ENCODE assay signal across 1 cellular context in the genomic region with DNA sequence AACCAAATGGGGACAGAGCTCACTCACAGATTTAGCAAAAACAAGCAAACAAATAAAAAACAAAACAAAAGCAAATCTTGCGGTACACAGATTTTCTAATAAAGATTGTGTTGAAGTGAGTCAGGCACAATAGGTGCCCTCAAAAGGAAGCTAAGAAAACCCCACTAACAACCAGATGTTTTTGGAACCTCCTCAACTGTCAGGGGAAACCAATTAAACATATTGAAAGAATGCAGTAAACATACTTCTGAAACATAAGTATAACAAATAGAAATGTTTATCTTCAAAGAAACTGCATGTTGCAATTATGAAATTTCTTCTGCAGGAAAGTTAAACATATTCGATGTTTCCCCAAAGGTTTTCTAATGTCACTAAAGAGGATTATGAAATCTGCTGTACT.
TF ChIP-seq lines count a peak whose summit lies in the region.

No MANE protein-coding gene starts in this region.

TF ChIP-seq in SK-N-SH treated with all-trans-retinoic acid at 6 μM for 48 hours, 23 proteins besides CTCF, POLR2A, EP300 and RAD21:
- TF ChIP-seq, protein P1, sequence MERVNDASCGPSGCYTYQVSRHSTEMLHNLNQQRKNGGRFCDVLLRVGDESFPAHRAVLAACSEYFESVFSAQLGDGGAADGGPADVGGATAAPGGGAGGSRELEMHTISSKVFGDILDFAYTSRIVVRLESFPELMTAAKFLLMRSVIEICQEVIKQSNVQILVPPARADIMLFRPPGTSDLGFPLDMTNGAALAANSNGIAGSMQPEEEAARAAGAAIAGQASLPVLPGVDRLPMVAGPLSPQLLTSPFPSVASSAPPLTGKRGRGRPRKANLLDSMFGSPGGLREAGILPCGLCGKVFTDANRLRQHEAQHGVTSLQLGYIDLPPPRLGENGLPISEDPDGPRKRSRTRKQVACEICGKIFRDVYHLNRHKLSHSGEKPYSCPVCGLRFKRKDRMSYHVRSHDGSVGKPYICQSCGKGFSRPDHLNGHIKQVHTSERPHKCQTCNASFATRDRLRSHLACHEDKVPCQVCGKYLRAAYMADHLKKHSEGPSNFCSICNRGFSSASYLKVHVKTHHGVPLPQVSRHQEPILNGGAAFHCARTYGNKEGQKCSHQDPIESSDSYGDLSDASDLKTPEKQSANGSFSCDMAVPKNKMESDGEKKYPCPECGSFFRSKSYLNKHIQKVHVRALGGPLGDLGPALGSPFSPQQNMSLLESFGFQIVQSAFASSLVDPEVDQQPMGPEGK (CRISPR knock-in tag; IDR thresholded peaks at IDR 0.05; ENCODE audit: borderline replicate concordance), result no peak
- TF ChIP-seq ARNTL (CRISPR knock-in tag; IDR thresholded peaks at IDR 0.05; ENCODE audit: borderline replicate concordance, low read depth) (no peak), CREB5 (CRISPR knock-in tag; IDR thresholded peaks at IDR 0.05; ENCODE audit: low read depth) (no peak), ZNF8 (CRISPR knock-in tag; IDR thresholded peaks at IDR 0.05) (no peak), TOX (CRISPR knock-in tag; IDR thresholded peaks at IDR 0.05; ENCODE audit: borderline replicate concordance) (no peak), ISL1 (CRISPR knock-in tag; IDR thresholded peaks at IDR 0.05) (no peak), BACH2 (CRISPR knock-in tag; IDR thresholded peaks at IDR 0.05; ENCODE audit: borderline replicate concordance) (no peak), POU6F1 (CRISPR knock-in tag; IDR thresholded peaks at IDR 0.05; ENCODE audit: borderline replicate concordance, low read depth) (no peak), ZC3H10 (CRISPR knock-in tag; IDR thresholded peaks at IDR 0.05) (no peak), RARB (CRISPR knock-in tag; IDR thresholded peaks at IDR 0.05) (no peak), TSHZ2 (CRISPR knock-in tag; IDR thresholded peaks at IDR 0.05) (no peak), CSRNP3 (CRISPR knock-in tag; IDR thresholded peaks at IDR 0.05) (no peak), GLIS3 (CRISPR knock-in tag; IDR thresholded peaks at IDR 0.05) (no peak), ZNF565 (CRISPR knock-in tag; conservative IDR thresholded peaks at IDR 0.05; ENCODE audit: low read depth) (no peak), SNAI2 (CRISPR knock-in tag; IDR thresholded peaks at IDR 0.05) (no peak), ZFP3 (CRISPR knock-in tag; IDR thresholded peaks at IDR 0.05) (no peak), TCF4 (CRISPR knock-in tag; IDR thresholded peaks at IDR 0.05; ENCODE audit: borderline replicate concordance) (no peak)
TF ChIP-seq in SK-N-SH treated with all-trans-retinoic acid at 6 μM for 48 hours: peak in this region for 0.
